In the genomic region with DNA sequence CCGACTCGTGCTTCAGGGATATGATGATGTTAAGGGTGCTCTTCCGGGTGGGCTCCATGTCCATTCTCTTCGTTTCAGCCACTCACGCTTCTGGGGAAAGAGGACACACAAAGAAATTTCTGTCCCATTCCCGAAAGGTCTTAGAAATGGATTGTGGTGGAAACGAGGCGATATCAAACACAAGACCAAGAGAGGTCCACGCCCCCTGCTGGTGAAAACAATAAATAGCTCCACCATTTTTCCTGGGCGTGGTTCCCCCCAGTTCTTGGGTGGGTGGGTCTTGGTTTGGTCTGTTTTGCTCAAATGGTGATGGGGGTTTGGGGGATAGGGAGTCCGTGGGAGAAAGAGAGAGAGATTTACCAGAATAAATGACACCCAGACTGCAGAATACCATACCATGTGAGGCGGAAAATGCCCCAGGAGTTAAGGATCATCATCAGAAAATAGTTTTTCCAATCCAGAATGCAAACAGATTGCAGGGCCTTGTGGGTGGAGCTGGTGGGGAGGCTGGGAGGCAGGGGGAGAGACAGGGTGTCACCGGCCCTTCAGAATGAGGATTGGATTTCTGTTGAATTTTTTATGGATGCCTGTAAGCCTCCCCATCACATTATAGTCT, we compare ENCODE assay signal across 1 cellular context.
TF ChIP-seq lines count a peak whose summit lies in the region.

No MANE protein-coding gene starts in this region.

TF ChIP-seq in SK-N-SH treated with all-trans-retinoic acid at 6 μM for 48 hours, 23 proteins besides CTCF, POLR2A, EP300 and RAD21 (continued from another document):
- TF ChIP-seq, protein P1, sequence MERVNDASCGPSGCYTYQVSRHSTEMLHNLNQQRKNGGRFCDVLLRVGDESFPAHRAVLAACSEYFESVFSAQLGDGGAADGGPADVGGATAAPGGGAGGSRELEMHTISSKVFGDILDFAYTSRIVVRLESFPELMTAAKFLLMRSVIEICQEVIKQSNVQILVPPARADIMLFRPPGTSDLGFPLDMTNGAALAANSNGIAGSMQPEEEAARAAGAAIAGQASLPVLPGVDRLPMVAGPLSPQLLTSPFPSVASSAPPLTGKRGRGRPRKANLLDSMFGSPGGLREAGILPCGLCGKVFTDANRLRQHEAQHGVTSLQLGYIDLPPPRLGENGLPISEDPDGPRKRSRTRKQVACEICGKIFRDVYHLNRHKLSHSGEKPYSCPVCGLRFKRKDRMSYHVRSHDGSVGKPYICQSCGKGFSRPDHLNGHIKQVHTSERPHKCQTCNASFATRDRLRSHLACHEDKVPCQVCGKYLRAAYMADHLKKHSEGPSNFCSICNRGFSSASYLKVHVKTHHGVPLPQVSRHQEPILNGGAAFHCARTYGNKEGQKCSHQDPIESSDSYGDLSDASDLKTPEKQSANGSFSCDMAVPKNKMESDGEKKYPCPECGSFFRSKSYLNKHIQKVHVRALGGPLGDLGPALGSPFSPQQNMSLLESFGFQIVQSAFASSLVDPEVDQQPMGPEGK (CRISPR knock-in tag; IDR thresholded peaks at IDR 0.05; ENCODE audit: borderline replicate concordance) = no peak
- TF ChIP-seq, protein P2, sequence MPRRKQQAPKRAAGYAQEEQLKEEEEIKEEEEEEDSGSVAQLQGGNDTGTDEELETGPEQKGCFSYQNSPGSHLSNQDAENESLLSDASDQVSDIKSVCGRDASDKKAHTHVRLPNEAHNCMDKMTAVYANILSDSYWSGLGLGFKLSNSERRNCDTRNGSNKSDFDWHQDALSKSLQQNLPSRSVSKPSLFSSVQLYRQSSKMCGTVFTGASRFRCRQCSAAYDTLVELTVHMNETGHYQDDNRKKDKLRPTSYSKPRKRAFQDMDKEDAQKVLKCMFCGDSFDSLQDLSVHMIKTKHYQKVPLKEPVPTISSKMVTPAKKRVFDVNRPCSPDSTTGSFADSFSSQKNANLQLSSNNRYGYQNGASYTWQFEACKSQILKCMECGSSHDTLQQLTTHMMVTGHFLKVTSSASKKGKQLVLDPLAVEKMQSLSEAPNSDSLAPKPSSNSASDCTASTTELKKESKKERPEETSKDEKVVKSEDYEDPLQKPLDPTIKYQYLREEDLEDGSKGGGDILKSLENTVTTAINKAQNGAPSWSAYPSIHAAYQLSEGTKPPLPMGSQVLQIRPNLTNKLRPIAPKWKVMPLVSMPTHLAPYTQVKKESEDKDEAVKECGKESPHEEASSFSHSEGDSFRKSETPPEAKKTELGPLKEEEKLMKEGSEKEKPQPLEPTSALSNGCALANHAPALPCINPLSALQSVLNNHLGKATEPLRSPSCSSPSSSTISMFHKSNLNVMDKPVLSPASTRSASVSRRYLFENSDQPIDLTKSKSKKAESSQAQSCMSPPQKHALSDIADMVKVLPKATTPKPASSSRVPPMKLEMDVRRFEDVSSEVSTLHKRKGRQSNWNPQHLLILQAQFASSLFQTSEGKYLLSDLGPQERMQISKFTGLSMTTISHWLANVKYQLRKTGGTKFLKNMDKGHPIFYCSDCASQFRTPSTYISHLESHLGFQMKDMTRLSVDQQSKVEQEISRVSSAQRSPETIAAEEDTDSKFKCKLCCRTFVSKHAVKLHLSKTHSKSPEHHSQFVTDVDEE (CRISPR knock-in tag; IDR thresholded peaks at IDR 0.05) = no peak
- TF ChIP-seq SNAI2 (CRISPR knock-in tag; IDR thresholded peaks at IDR 0.05) = no peak
- TF ChIP-seq POU6F1 (CRISPR knock-in tag; IDR thresholded peaks at IDR 0.05; ENCODE audit: borderline replicate concordance, low read depth) = no peak
- no peak for TF ChIP-seq ESRRG (CRISPR knock-in tag; IDR thresholded peaks at IDR 0.05)
- TF ChIP-seq ZC3H10 (CRISPR knock-in tag; IDR thresholded peaks at IDR 0.05) = no peak
- TF ChIP-seq ISL1 (CRISPR knock-in tag; IDR thresholded peaks at IDR 0.05) = no peak
- no peak for TF ChIP-seq CSDC2 (CRISPR knock-in tag; IDR thresholded peaks at IDR 0.05)
- no peak for TF ChIP-seq TCF4 (CRISPR knock-in tag; IDR thresholded peaks at IDR 0.05; ENCODE audit: borderline replicate concordance)
